8 cellular contexts compared by ENCODE assay signal in the genomic region with DNA sequence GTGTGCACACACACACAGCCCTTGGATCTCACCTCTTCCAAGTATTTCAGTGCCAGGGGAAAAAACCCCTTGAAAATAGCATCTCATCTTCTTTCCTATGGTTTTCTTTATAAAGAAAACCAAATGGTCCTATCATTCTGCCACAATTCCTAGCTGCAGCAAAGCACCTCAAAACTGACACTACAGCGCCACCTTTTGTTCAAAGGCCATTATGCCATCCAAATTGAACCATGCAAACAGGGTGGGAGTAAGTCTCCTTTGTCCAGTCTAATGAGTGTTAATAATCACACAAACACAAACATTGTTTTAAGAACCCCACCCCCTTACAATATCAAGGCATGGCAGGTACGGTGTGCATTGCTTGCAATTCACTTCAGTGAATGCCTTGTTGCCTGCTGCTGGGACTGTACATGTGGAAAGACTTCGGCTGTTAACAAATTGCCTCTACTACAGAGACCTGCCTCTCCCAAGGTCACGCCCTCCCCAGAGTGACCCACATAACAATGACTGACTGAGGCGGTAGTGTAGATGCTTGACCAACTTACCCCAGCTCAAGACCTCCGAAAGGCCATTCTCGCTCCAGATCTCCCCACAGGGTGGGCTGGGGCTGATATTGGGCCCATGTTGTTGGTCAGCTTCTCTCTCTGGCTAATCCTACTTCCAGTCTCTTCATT. TPM values are rescaled to one million over a fixed set of nuclear protein-coding genes. Genes with fewer than 3 reads are reported as not detected.
DNase-seq lines count a peak whose midpoint lies in the region; ATAC-seq and TF ChIP-seq lines count a peak whose summit lies in the region.

No MANE protein-coding gene starts in this region.

- H2AFZ ChIP-seq in Karpas-422 (ENCODE audit: low read length), result no peak overlapping the region

- H3K4me2 ChIP-seq in Karpas-422 (ENCODE audit: low read depth, low read length, poor library complexity, severe bottlenecking), result no peak overlapping the region

- H3K9ac ChIP-seq in Karpas-422 (ENCODE audit: low read length), result no peak overlapping the region

- H4K20me1 ChIP-seq in Karpas-422 (ENCODE audit: insufficient read depth, low read depth, low read length), result no peaks in the 10 kb centered on the region

- no peaks in the 10 kb centered on the region for H3K27me3 ChIP-seq in Karpas-422 (ENCODE audit: low read length)

- DNase-seq in NCI-H1436 (lab: John Stamatoyannopoulos, UW) (peak; percentile 10), NCI-H1436 treated with DMSO at 0.1 percent for 48 hours (lab: John Stamatoyannopoulos, UW) (no peak), Karpas-422 (peak; percentile 88), islet precursor cell (peak; percentile 80)

- H3K27ac ChIP-seq in Karpas-422 (ENCODE audit: low read length), result no peak overlapping the region

- H3K79me2 ChIP-seq in Karpas-422 (ENCODE audit: low read length), result no peaks in the 10 kb centered on the region

- no peaks in the 10 kb centered on the region for H3K4me1 ChIP-seq in Karpas-422 (ENCODE audit: low read length)

- H3K9me3 ChIP-seq in Karpas-422 (ENCODE audit: low read length), result no peaks in the 10 kb centered on the region

- 0 out of 2 replicates have a peak, but pooled peaks have one; percentile 21 for TF ChIP-seq CTCF in WI38 (IDR thresholded peaks at IDR 0.05; ENCODE audit: low read depth, low read length)

- H3K36me3 ChIP-seq in Karpas-422 (ENCODE audit: insufficient read depth, low read length), result no peaks in the 10 kb centered on the region

- no peak overlapping the region for H3K4me3 ChIP-seq in Karpas-422 (ENCODE audit: low read length)
- no peak overlapping the region for H3K4me3 ChIP-seq in WI38 (ENCODE audit: low read depth, low read length)

- peak; percentile 80 for ATAC-seq in GM18868 (IDR thresholded peaks at IDR 0.05; ENCODE audit: unreplicated experiment)
- no peak for ATAC-seq in GM19467 (IDR thresholded peaks at IDR 0.05; ENCODE audit: unreplicated experiment)
- ATAC-seq in HG03571 (IDR thresholded peaks at IDR 0.05; ENCODE audit: unreplicated experiment), result no peak

- no peaks in the 10 kb centered on the region for H3K9me2 ChIP-seq in Karpas-422 (replicated peaks; ENCODE audit: insufficient read depth, low read length)

RNA-seq across cellular contexts. Expression of gene FAM181B, which starts 31.7 kb away (rescaled TPM):
- not detected in 2 replicates for total RNA-seq in Karpas-422 (2014; rRNA removed; shearing (Covaris generic); ENCODE audit: low replicate concordance)
